Comparison of ENCODE assay signal across 1 cellular context in genomic region chr2:239577913-239578312, GRCh38.
TF ChIP-seq lines count a peak whose summit lies in the region.

No MANE protein-coding gene starts in this region.

TF ChIP-seq in HepG2, 621 proteins besides CTCF, POLR2A, EP300 and RAD21 (continued from another document):
- TF ChIP-seq ARID5B (CRISPR knock-in tag; IDR thresholded peaks at IDR 0.05) (peak; percentile 71), TFAP4 (IDR thresholded peaks at IDR 0.05; ENCODE audit: borderline replicate concordance, low read depth) (no peak), ETV6 (CRISPR knock-in tag; conservative IDR thresholded peaks at IDR 0.05) (no peak), SP2 (CRISPR knock-in tag; IDR thresholded peaks at IDR 0.05) (no peak), ZNF460 (CRISPR knock-in tag; IDR thresholded peaks at IDR 0.05; ENCODE audit: borderline replicate concordance) (no peak), ZNF547 (CRISPR knock-in tag; IDR thresholded peaks at IDR 0.05) (no peak), MXD4 (CRISPR knock-in tag; IDR thresholded peaks at IDR 0.05) (no peak), MEF2D (CRISPR knock-in tag; IDR thresholded peaks at IDR 0.05) (no peak), ZBTB4 (CRISPR knock-in tag; IDR thresholded peaks at IDR 0.05; ENCODE audit: borderline replicate concordance) (no peak), ZFP41 (CRISPR knock-in tag; IDR thresholded peaks at IDR 0.05; ENCODE audit: borderline replicate concordance) (no peak)
TF ChIP-seq in HepG2: peak in this region for 13.
